1 cellular context compared by ENCODE assay signal in the genomic region with DNA sequence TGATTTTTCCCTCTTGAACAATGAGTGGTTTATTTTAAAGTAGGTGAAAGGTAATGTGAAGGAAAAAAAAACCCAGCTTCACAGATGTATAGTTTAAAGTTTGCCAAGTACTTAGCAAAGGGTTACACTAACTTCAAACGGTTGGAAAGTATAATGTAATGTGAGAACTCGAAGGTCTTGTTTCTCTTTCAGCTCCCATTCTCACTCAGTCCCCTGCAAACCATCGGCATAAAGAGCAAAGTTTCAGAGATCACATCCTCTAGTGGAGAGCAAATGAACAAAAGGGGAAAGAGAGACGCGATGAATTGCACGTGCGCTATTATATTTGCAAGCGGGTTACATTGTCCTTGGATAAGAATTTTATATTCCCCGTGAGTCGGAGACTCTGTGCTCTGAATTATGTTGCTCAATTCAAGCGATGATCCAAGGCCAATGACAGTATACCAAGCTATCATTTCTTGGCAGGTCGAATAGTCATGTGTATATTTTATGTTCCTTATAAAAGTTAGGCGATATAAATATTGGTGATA.
TF ChIP-seq lines count a peak whose summit lies in the region.

No MANE protein-coding gene starts in this region.

TF ChIP-seq in HepG2, 621 proteins besides CTCF, POLR2A, EP300 and RAD21 (continued from another document and continues in another):
- TF ChIP-seq ZNF329 (CRISPR knock-in tag; IDR thresholded peaks at IDR 0.05; ENCODE audit: low read depth) (no peak), PPARG (CRISPR knock-in tag; conservative IDR thresholded peaks at IDR 0.05) (peak; percentile 100), ZNF619 (CRISPR knock-in tag; IDR thresholded peaks at IDR 0.05) (no peak), KAT2B (IDR thresholded peaks at IDR 0.05; ENCODE audit: borderline replicate concordance, low read depth, low read length) (no peak), ZSCAN22 (CRISPR knock-in tag; IDR thresholded peaks at IDR 0.05) (no peak), FOXJ3 (CRISPR knock-in tag; IDR thresholded peaks at IDR 0.05; ENCODE audit: borderline replicate concordance) (peak; percentile 94; the same call in 1 of the 2 replicates), HHEX (CRISPR knock-in tag; IDR thresholded peaks at IDR 0.05) (peak; percentile 10; the same call in 1 of the 2 replicates), NR2F2 (IDR thresholded peaks at IDR 0.05; ENCODE audit: borderline replicate concordance, low read depth) (peak; percentile 69; the same call in 1 of the 2 replicates), SIN3B (IDR thresholded peaks at IDR 0.05; ENCODE audit: low read length) (no peak), TP53 (CRISPR knock-in tag; conservative IDR thresholded peaks at IDR 0.05) (no peak), ZNF160 (CRISPR knock-in tag; IDR thresholded peaks at IDR 0.05) (no peak), POLR2AphosphoS2 (IDR thresholded peaks at IDR 0.05; ENCODE audit: low read depth, low read length) (no peak), CHCHD3 (CRISPR knock-in tag; IDR thresholded peaks at IDR 0.05) (no peak), ZNF598 (CRISPR knock-in tag; IDR thresholded peaks at IDR 0.05; ENCODE audit: borderline replicate concordance) (no peak), NFRKB (IDR thresholded peaks at IDR 0.05) (no peak), ZNF557 (CRISPR knock-in tag; IDR thresholded peaks at IDR 0.05) (no peak; the same call in 1 of the 2 replicates), HMG20B (CRISPR knock-in tag; conservative IDR thresholded peaks at IDR 0.05) (no peak; the same call in 1 of the 2 replicates), SP2 (CRISPR knock-in tag; IDR thresholded peaks at IDR 0.05) (no peak), REPIN1 (CRISPR knock-in tag; IDR thresholded peaks at IDR 0.05; ENCODE audit: borderline replicate concordance, low read depth) (peak; percentile 63), CEBPB (IDR thresholded peaks at IDR 0.05; ENCODE audit: borderline replicate concordance, low read depth, low read length) (peak; percentile 55; the same call in 1 of the 2 replicates), ZNF709 (CRISPR knock-in tag; IDR thresholded peaks at IDR 0.05) (no peak), SNAPC2 (CRISPR knock-in tag; IDR thresholded peaks at IDR 0.05) (no peak), GTF3A (CRISPR knock-in tag; conservative IDR thresholded peaks at IDR 0.05) (no peak), JUND (CRISPR knock-in tag; IDR thresholded peaks at IDR 0.05) (0 out of 2 replicates have a peak, but pooled peaks have one; percentile 56), SP1 (IDR thresholded peaks at IDR 0.05) (no peak), SP1 (CRISPR knock-in tag; IDR thresholded peaks at IDR 0.05) (no peak), TEAD3 (CRISPR knock-in tag; optimal IDR thresholded peaks at IDR 0.05; ENCODE audit: borderline replicate concordance) (peak; percentile 51), ZNF747 (CRISPR knock-in tag; IDR thresholded peaks at IDR 0.05; ENCODE audit: borderline replicate concordance) (no peak), NFKB2 (CRISPR knock-in tag; IDR thresholded peaks at IDR 0.05; ENCODE audit: borderline replicate concordance) (no peak), TCF7 (IDR thresholded peaks at IDR 0.05; ENCODE audit: low read depth) (peak; percentile 93), RARG (CRISPR knock-in tag; IDR thresholded peaks at IDR 0.05; ENCODE audit: low read depth) (no peak), ZNF678 (CRISPR knock-in tag; IDR thresholded peaks at IDR 0.05) (no peak), EED (CRISPR knock-in tag; IDR thresholded peaks at IDR 0.05) (no peak), ETV6 (CRISPR knock-in tag; conservative IDR thresholded peaks at IDR 0.05) (no peak), MIER3 (CRISPR knock-in tag; IDR thresholded peaks at IDR 0.05; ENCODE audit: borderline replicate concordance) (peak; percentile 73; the same call in 1 of the 2 replicates), KLF16 (CRISPR knock-in tag; IDR thresholded peaks at IDR 0.05) (no peak; a peak in 1 of 4 replicates), SOX13 (IDR thresholded peaks at IDR 0.05) (peak; percentile 97), SOX13 (CRISPR knock-in tag; conservative IDR thresholded peaks at IDR 0.05 in 1 of 2, IDR thresholded peaks at IDR 0.05 in 1 of 2) (peak in 1 of 2 experiments; percentile 98; a peak in 2 of 4 replicates), NFE2L1 (CRISPR knock-in tag; IDR thresholded peaks at IDR 0.05; ENCODE audit: borderline replicate concordance) (no peak), GATAD1 (CRISPR knock-in tag; IDR thresholded peaks at IDR 0.05) (no peak; the same call in 1 of the 2 replicates), MXD4 (CRISPR knock-in tag; IDR thresholded peaks at IDR 0.05) (no peak)
- TF ChIP-seq, protein P1, sequence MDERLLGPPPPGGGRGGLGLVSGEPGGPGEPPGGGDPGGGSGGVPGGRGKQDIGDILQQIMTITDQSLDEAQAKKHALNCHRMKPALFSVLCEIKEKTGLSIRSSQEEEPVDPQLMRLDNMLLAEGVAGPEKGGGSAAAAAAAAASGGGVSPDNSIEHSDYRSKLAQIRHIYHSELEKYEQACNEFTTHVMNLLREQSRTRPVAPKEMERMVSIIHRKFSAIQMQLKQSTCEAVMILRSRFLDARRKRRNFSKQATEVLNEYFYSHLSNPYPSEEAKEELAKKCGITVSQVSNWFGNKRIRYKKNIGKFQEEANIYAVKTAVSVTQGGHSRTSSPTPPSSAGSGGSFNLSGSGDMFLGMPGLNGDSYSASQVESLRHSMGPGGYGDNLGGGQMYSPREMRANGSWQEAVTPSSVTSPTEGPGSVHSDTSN (CRISPR knock-in tag; IDR thresholded peaks at IDR 0.05), result no peak
- TF ChIP-seq, protein P2, sequence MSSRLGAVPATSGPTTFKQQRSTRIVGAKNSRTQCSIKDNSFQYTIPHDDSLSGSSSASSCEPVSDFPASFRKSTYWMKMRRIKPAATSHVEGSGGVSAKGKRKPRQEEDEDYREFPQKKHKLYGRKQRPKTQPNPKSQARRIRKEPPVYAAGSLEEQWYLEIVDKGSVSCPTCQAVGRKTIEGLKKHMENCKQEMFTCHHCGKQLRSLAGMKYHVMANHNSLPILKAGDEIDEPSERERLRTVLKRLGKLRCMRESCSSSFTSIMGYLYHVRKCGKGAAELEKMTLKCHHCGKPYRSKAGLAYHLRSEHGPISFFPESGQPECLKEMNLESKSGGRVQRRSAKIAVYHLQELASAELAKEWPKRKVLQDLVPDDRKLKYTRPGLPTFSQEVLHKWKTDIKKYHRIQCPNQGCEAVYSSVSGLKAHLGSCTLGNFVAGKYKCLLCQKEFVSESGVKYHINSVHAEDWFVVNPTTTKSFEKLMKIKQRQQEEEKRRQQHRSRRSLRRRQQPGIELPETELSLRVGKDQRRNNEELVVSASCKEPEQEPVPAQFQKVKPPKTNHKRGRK (CRISPR knock-in tag; IDR thresholded peaks at IDR 0.05), result no peak
- TF ChIP-seq, protein P3, sequence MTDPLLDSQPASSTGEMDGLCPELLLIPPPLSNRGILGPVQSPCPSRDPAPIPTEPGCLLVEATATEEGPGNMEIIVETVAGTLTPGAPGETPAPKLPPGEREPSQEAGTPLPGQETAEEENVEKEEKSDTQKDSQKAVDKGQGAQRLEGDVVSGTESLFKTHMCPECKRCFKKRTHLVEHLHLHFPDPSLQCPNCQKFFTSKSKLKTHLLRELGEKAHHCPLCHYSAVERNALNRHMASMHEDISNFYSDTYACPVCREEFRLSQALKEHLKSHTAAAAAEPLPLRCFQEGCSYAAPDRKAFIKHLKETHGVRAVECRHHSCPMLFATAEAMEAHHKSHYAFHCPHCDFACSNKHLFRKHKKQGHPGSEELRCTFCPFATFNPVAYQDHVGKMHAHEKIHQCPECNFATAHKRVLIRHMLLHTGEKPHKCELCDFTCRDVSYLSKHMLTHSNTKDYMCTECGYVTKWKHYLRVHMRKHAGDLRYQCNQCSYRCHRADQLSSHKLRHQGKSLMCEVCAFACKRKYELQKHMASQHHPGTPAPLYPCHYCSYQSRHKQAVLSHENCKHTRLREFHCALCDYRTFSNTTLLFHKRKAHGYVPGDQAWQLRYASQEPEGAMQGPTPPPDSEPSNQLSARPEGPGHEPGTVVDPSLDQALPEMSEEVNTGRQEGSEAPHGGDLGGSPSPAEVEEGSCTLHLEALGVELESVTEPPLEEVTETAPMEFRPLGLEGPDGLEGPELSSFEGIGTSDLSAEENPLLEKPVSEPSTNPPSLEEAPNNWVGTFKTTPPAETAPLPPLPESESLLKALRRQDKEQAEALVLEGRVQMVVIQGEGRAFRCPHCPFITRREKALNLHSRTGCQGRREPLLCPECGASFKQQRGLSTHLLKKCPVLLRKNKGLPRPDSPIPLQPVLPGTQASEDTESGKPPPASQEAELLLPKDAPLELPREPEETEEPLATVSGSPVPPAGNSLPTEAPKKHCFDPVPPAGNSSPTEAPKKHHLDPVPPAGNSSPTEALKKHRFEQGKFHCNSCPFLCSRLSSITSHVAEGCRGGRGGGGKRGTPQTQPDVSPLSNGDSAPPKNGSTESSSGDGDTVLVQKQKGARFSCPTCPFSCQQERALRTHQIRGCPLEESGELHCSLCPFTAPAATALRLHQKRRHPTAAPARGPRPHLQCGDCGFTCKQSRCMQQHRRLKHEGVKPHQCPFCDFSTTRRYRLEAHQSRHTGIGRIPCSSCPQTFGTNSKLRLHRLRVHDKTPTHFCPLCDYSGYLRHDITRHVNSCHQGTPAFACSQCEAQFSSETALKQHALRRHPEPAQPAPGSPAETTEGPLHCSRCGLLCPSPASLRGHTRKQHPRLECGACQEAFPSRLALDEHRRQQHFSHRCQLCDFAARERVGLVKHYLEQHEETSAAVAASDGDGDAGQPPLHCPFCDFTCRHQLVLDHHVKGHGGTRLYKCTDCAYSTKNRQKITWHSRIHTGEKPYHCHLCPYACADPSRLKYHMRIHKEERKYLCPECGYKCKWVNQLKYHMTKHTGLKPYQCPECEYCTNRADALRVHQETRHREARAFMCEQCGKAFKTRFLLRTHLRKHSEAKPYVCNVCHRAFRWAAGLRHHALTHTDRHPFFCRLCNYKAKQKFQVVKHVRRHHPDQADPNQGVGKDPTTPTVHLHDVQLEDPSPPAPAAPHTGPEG (CRISPR knock-in tag; IDR thresholded peaks at IDR 0.05), result 0 out of 2 replicates have a peak, but pooled peaks have one; percentile 24
- TF ChIP-seq, protein P4, sequence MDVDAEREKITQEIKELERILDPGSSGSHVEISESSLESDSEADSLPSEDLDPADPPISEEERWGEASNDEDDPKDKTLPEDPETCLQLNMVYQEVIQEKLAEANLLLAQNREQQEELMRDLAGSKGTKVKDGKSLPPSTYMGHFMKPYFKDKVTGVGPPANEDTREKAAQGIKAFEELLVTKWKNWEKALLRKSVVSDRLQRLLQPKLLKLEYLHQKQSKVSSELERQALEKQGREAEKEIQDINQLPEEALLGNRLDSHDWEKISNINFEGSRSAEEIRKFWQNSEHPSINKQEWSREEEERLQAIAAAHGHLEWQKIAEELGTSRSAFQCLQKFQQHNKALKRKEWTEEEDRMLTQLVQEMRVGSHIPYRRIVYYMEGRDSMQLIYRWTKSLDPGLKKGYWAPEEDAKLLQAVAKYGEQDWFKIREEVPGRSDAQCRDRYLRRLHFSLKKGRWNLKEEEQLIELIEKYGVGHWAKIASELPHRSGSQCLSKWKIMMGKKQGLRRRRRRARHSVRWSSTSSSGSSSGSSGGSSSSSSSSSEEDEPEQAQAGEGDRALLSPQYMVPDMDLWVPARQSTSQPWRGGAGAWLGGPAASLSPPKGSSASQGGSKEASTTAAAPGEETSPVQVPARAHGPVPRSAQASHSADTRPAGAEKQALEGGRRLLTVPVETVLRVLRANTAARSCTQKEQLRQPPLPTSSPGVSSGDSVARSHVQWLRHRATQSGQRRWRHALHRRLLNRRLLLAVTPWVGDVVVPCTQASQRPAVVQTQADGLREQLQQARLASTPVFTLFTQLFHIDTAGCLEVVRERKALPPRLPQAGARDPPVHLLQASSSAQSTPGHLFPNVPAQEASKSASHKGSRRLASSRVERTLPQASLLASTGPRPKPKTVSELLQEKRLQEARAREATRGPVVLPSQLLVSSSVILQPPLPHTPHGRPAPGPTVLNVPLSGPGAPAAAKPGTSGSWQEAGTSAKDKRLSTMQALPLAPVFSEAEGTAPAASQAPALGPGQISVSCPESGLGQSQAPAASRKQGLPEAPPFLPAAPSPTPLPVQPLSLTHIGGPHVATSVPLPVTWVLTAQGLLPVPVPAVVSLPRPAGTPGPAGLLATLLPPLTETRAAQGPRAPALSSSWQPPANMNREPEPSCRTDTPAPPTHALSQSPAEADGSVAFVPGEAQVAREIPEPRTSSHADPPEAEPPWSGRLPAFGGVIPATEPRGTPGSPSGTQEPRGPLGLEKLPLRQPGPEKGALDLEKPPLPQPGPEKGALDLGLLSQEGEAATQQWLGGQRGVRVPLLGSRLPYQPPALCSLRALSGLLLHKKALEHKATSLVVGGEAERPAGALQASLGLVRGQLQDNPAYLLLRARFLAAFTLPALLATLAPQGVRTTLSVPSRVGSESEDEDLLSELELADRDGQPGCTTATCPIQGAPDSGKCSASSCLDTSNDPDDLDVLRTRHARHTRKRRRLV (CRISPR knock-in tag; IDR thresholded peaks at IDR 0.05), result no peak
- TF ChIP-seq, protein P5, sequence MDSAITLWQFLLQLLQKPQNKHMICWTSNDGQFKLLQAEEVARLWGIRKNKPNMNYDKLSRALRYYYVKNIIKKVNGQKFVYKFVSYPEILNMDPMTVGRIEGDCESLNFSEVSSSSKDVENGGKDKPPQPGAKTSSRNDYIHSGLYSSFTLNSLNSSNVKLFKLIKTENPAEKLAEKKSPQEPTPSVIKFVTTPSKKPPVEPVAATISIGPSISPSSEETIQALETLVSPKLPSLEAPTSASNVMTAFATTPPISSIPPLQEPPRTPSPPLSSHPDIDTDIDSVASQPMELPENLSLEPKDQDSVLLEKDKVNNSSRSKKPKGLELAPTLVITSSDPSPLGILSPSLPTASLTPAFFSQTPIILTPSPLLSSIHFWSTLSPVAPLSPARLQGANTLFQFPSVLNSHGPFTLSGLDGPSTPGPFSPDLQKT (CRISPR knock-in tag; IDR thresholded peaks at IDR 0.05; ENCODE audit: borderline replicate concordance), result no peak
- TF ChIP-seq, protein P6, sequence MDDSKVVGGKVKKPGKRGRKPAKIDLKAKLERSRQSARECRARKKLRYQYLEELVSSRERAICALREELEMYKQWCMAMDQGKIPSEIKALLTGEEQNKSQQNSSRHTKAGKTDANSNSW (CRISPR knock-in tag; IDR thresholded peaks at IDR 0.05; ENCODE audit: borderline replicate concordance), result no peak
- TF ChIP-seq, protein P7, sequence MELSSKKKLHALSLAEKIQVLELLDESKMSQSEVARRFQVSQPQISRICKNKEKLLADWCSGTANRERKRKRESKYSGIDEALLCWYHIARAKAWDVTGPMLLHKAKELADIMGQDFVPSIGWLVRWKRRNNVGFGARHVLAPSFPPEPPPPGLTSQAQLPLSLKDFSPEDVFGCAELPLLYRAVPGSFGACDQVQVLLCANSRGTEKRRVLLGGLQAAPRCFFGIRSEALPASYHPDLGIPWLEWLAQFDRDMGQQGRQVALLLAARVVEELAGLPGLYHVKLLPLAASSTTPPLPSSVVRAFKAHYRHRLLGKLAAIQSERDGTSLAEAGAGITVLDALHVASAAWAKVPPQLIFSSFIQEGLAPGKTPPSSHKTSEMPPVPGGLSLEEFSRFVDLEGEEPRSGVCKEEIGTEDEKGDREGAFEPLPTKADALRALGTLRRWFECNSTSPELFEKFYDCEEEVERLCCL (CRISPR knock-in tag; IDR thresholded peaks at IDR 0.05; ENCODE audit: borderline replicate concordance), result no peak
- TF ChIP-seq, protein P8, sequence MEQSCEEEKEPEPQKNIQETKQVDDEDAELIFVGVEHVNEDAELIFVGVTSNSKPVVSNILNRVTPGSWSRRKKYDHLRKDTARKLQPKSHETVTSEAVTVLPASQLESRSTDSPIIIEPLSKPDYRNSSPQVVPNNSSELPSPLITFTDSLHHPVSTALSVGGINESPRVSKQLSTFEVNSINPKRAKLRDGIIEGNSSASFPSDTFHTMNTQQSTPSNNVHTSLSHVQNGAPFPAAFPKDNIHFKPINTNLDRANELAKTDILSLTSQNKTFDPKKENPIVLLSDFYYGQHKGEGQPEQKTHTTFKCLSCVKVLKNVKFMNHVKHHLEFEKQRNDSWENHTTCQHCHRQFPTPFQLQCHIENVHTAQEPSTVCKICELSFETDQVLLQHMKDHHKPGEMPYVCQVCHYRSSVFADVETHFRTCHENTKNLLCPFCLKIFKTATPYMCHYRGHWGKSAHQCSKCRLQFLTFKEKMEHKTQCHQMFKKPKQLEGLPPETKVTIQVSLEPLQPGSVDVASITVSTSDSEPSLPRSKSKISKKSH (CRISPR knock-in tag; IDR thresholded peaks at IDR 0.05; ENCODE audit: borderline replicate concordance), result no peak
